Comparison of ENCODE assay signal across 18 cellular contexts in the genomic region with DNA sequence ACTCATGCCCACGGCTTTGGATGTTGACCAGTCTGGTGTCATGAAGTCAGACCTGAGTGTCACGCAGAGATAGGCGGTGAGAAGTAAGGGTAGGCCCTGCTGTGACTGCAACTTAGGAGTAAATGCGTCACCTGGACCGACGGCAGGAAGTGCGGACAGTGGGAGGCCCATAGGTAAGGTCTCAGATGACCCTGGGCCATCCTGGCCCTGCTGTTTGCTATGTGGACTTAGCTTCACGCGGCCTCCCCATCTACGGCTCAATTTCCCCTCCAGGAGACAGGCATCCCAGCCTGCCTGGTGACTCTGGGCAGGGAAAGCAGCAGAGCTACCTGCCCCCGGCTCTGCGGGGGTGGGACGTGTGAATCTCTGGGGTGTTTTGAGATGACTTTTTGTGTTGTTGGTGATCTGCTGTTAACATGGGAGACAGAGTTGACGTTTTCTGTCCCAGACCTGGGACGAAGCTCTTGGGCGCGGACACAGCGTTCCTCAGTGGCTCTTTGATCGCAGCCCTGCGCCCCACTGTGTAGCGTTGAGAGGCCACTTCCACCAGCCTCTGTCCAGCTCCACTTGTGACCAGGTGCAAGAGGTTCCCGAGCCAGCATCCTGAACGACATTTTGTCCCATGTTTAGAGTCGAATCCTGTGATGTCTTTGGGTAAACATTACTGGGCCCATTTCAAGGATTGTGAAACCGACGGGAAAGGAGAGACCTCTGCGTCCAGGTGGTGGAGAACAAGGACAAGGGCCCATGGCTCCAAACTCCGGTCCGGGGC. TPM values are rescaled to one million over a fixed set of nuclear protein-coding genes. Genes with fewer than 3 reads are reported as not detected.
DNase-seq lines count a peak whose midpoint lies in the region; ATAC-seq, FAIRE-seq and TF ChIP-seq lines count a peak whose summit lies in the region.
"Had no signal": no experiment of that assay in that cellular context is flagged by ENCODE, and none has a peak within 500 bp of the region (broad histone marks: within the 10 kb centered on the region; RNA-seq: fewer than 3 reads in every experiment).

No MANE protein-coding gene starts in this region.

- no peak overlapping the region for H3K4me3 Mint-ChIP-seq in CD14-positive monocyte
- no peak overlapping the region for H3K4me3 Mint-ChIP-seq in GM23338
- H3K4me3 Mint-ChIP-seq in progenitor cell of endocrine pancreas (ENCODE audit: low read depth): no peak overlapping the region
- H3K4me3 Mint-ChIP-seq: activated naive CD8-positive, alpha-beta T cell treated with anti-CD3 and anti-CD28 coated beads for 36 hours; natural killer cell treated with Interleukin-12 subunit alpha and Interleukin-12 subunit beta and Interleukin-15 and Interleukin-18, amount 100 ng/mL, for 72 hours had no signal

- H2AFZ ChIP-seq in GM23338: no peak overlapping the region

- H3K4me3 ChIP-seq in GM23338 (no peak overlapping the region), kidney (ENCODE audit: low read length in 2 of 2) (no peak overlapping the region)
- H3K4me3 ChIP-seq: body of pancreas, thyroid gland had no signal

- no peaks in the 10 kb centered on the region for H3K27me3 ChIP-seq in GM23338 (ENCODE audit: insufficient read depth)
- H3K27me3 ChIP-seq: body of pancreas, thyroid gland had no signal

- H3K36me3 ChIP-seq in GM23338 (ENCODE audit: insufficient read depth) (no peaks in the 10 kb centered on the region), kidney (ENCODE audit: control insufficient read depth in 1 of 2, insufficient read depth in 2 of 2, low read length in 2 of 2) (no peaks in the 10 kb centered on the region)
- H3K36me3 ChIP-seq: thyroid gland had no signal

- H3K4me1 Mint-ChIP-seq in CD14-positive monocyte (no peaks in the 10 kb centered on the region), GM23338 (peaks cover 7% of the 10 kb centered on the region), progenitor cell of endocrine pancreas (ENCODE audit: low read depth) (peaks cover 1% of the 10 kb centered on the region)
- H3K4me1 Mint-ChIP-seq: activated naive CD8-positive, alpha-beta T cell treated with anti-CD3 and anti-CD28 coated beads for 36 hours had no signal

- intact Hi-C loops in CD14-positive monocyte (cut with micrococcal nuclease): no loop called here
- intact Hi-C loops in kidney (cut with DNase I): no loop called here

- H3K27me3 Mint-ChIP-seq in CD14-positive monocyte (ENCODE audit: low read depth in 3 of 3) (peaks cover 0 to 5% (median 5%) of the 10 kb centered on the region in 3 donors), GM23338 (ENCODE audit: insufficient read depth, low read depth, poor library complexity) (peaks cover 6% of the 10 kb centered on the region), progenitor cell of endocrine pancreas (peaks cover 13% of the 10 kb centered on the region)

- H3K27ac Mint-ChIP-seq in CD14-positive monocyte (no peak overlapping the region), GM23338 (peak overlapping the region; percentile 62; the same call in 1 of the 2 replicates), progenitor cell of endocrine pancreas (no peak overlapping the region)
- H3K27ac Mint-ChIP-seq: natural killer cell treated with Interleukin-12 subunit alpha and Interleukin-12 subunit beta and Interleukin-15 and Interleukin-18, amount 100 ng/mL, for 72 hours had no signal

- no peaks in the 10 kb centered on the region for H3K36me3 Mint-ChIP-seq in CD14-positive monocyte
- peaks cover 4% of the 10 kb centered on the region; the same call in 1 of the 3 replicates for H3K36me3 Mint-ChIP-seq in GM23338 (ENCODE audit: low read depth)
- no peaks in the 10 kb centered on the region for H3K36me3 Mint-ChIP-seq in progenitor cell of endocrine pancreas (ENCODE audit: insufficient read depth)
- H3K36me3 Mint-ChIP-seq: activated naive CD8-positive, alpha-beta T cell treated with anti-CD3 and anti-CD28 coated beads for 36 hours; natural killer cell treated with Interleukin-12 subunit alpha and Interleukin-12 subunit beta and Interleukin-15 and Interleukin-18, amount 100 ng/mL, for 72 hours had no signal

- no peaks in the 10 kb centered on the region for H3K9me2 ChIP-seq in GM23338 (ENCODE audit: insufficient read depth)

- no peaks in the 10 kb centered on the region for H3K9me3 ChIP-seq in kidney (ENCODE audit: control insufficient read depth in 1 of 2, low read length in 2 of 2)
- H3K9me3 ChIP-seq: body of pancreas, thyroid gland had no signal

- POLR2A ChIA-PET in RWPE1 (lab: Yijun Ruan, JAX; ENCODE audit: low non-redundant PET): no interaction called here

- H3K4me2 ChIP-seq in GM23338: no peak overlapping the region
- H3K4me2 ChIP-seq: KMS-11 had no signal

- H3K4me1 ChIP-seq in GM23338 (ENCODE audit: insufficient read depth): no peaks in the 10 kb centered on the region
- peaks cover 12 to 13% of the 10 kb centered on the region in 2 donors for H3K4me1 ChIP-seq in kidney (ENCODE audit: control insufficient read depth in 1 of 2, insufficient read depth in 1 of 2, low read depth in 1 of 2, low read length in 2 of 2)

- CTCF ChIA-PET in RWPE1 (lab: Yijun Ruan, JAX): no interaction called here

- FAIRE-seq in kidney (lab: Jason Lieb, UNC): no peak
- FAIRE-seq: keratinocyte, RCC 7860 had no signal

- H3K9ac ChIP-seq in kidney (ENCODE audit: low read length in 2 of 2): no peak overlapping the region
- H3K9ac ChIP-seq: KMS-11 had no signal

- no peak overlapping the region for H3K27ac ChIP-seq in GM23338 (ENCODE audit: low read depth)
- H3K27ac ChIP-seq in kidney (ENCODE audit: low read depth in 2 of 2, low read length in 2 of 2): no peak overlapping the region
- H3K27ac ChIP-seq in RWPE1: no peak overlapping the region
- H3K27ac ChIP-seq: body of pancreas, KMS-11, thyroid gland had no signal

- H4K20me1 ChIP-seq in GM23338 (replicated peaks; ENCODE audit: insufficient read depth): no peaks in the 10 kb centered on the region

- no peak for ATAC-seq in GM23338
- ATAC-seq: body of pancreas had no signal

- no peak for TF ChIP-seq CTCF in CD14-positive monocyte (IDR thresholded peaks at IDR 0.05)
- no peak for TF ChIP-seq CTCF in GM23338 (conservative IDR thresholded peaks at IDR 0.05; ENCODE audit: low read depth in 2 of 2)
- no peak for TF ChIP-seq CTCF in kidney (IDR thresholded peaks at IDR 0.05; ENCODE audit: borderline replicate concordance, extremely low read depth, insufficient read depth)
- no peak for TF ChIP-seq CTCF in progenitor cell of endocrine pancreas (IDR thresholded peaks at IDR 0.05; ENCODE audit: unreplicated experiment)
- TF ChIP-seq CTCF in RWPE1 (conservative IDR thresholded peaks at IDR 0.05; ENCODE audit: low read depth): no peak

- peaks cover 0 to 4% (median 0%) of the 10 kb centered on the region in 7 donors for H3K9me3 Mint-ChIP-seq in CD14-positive monocyte
- peaks cover 8% of the 10 kb centered on the region; the same call in 2 of the 3 replicates for H3K9me3 Mint-ChIP-seq in GM23338
- no peaks in the 10 kb centered on the region for H3K9me3 Mint-ChIP-seq in progenitor cell of endocrine pancreas (ENCODE audit: low read depth)
- H3K9me3 Mint-ChIP-seq: activated naive CD8-positive, alpha-beta T cell treated with anti-CD3 and anti-CD28 coated beads for 36 hours; natural killer cell treated with Interleukin-12 subunit alpha and Interleukin-12 subunit beta and Interleukin-15 and Interleukin-18, amount 100 ng/mL, for 72 hours had no signal

- no peaks in the 10 kb centered on the region for H3K79me2 ChIP-seq in GM23338 (replicated peaks; ENCODE audit: insufficient read depth)

- no peaks in the 10 kb centered on the region for H3F3A ChIP-seq in GM23338 (replicated peaks; ENCODE audit: low read depth)

- DNase-seq in CD14-positive monocyte (ENCODE audit: low spot score) (peak; percentile 40), GM23338 (ENCODE audit: low spot score) (no peak), kidney (peak; percentile 66), progenitor cell of endocrine pancreas (ENCODE audit: low spot score, unreplicated experiment) (peak; percentile 7), DMS114 treated with DMSO at 0.1 percent for 48 hours (lab: John Stamatoyannopoulos, UW; ENCODE audit: unreplicated experiment) (no peak), RWPE1 (ENCODE audit: low spot score) (no peak), HK-2 (ENCODE audit: unreplicated experiment) (no peak)
- DNase-seq: activated CD4-positive, alpha-beta T cell treated with anti-CD3 and anti-CD28 coated beads for 4 hours; activated naive CD8-positive, alpha-beta T cell treated with anti-CD3 and anti-CD28 coated beads for 36 hours; hippocampal formation; NCI-H1048; NCI-H510A treated with DMSO at 0.1 percent for 48 hours; thyroid gland had no signal

TF ChIP-seq in GM23338, 12 proteins besides CTCF, POLR2A, EP300 and RAD21:
- TF ChIP-seq ZNF114 (CRISPR knock-in tag; IDR thresholded peaks at IDR 0.05) (no peak), NANOG (IDR thresholded peaks at IDR 0.05; ENCODE audit: borderline replicate concordance) (no peak)

RNA-seq across cellular contexts. Expression of a gene that starts 39.9 kb away (rescaled TPM):
- polyA plus RNA-seq in CD14-positive monocyte (not detected), GM23338 (2016; fragmentation: Nextera tagmentation; extraction: Ambion mirVana) (not detected in 2 replicates), kidney (ENCODE audit: insufficient read depth, low read depth, low replicate concordance) (28.6 TPM)
- not detected in 2 replicates for total RNA-seq in GM23338 (2014; rRNA removed; shearing (Covaris generic))
- total RNA-seq in kidney (not detected), progenitor cell of endocrine pancreas (not detected in 2 replicates)
- total RNA-seq: activated naive CD8-positive, alpha-beta T cell treated with anti-CD3 and anti-CD28 coated beads for 36 hours; body of pancreas; natural killer cell treated with Interleukin-12 subunit alpha and Interleukin-12 subunit beta and Interleukin-15 and Interleukin-18, amount 100 ng/mL, for 72 hours; thyroid gland had no signal
- polyA plus RNA-seq: keratinocyte had no signal

Comparison
In these comparisons a context has a peak if more than half of its experiments do, and no peak if none do; other contexts are left out.
1. DNase-seq: peak in CD14-positive monocyte (single experiment), kidney (single experiment) and progenitor cell of endocrine pancreas (single experiment); none in GM23338 (single experiment), DMS114 treated with DMSO at 0.1 percent for 48 hours (single experiment), RWPE1 (single experiment) and HK-2 (single experiment).